In genomic region chr14:77979666-77980351, GRCh38 we compare ENCODE assay signal across 9 cellular contexts.
DNase-seq lines count a peak whose midpoint lies in the region; ATAC-seq and TF ChIP-seq lines count a peak whose summit lies in the region.
"Had no signal": no experiment of that assay in that cellular context is flagged by ENCODE, and none has a peak within 500 bp of the region (broad histone marks: within the 10 kb centered on the region; RNA-seq: fewer than 3 reads in every experiment).

No MANE protein-coding gene starts in this region.

- no peak for ATAC-seq in HG02623 (IDR thresholded peaks at IDR 0.05; ENCODE audit: unreplicated experiment)

- H3K36me3 Mint-ChIP-seq in activated CD4-positive, alpha-beta T cell treated with anti-CD3 and anti-CD28 coated beads, Interleukin-2, amount 10 ng/mL, durations not matched to agents 24 days and 14 days (ENCODE audit: low read depth), result no peaks in the 10 kb centered on the region
- H3K36me3 Mint-ChIP-seq in CD14-positive monocyte, result no peaks in the 10 kb centered on the region

- peaks cover 47% of the 10 kb centered on the region for H3K27me3 Mint-ChIP-seq in activated CD4-positive, alpha-beta T cell treated with anti-CD3 and anti-CD28 coated beads, Interleukin-2, amount 10 ng/mL, durations not matched to agents 24 days and 14 days
- H3K27me3 Mint-ChIP-seq in CD14-positive monocyte (ENCODE audit: low read depth in 3 of 3), result peaks cover 24 to 26% (median 26%) of the 10 kb centered on the region in 3 donors

- no peak overlapping the region for H3K4me3 ChIP-seq in foreskin fibroblast (ENCODE audit: low read depth in 1 of 2, low read length in 2 of 2)

- H3K27ac Mint-ChIP-seq in activated CD4-positive, alpha-beta T cell treated with anti-CD3 and anti-CD28 coated beads, Interleukin-2, amount 10 ng/mL, durations not matched to agents 24 days and 14 days, result no peak overlapping the region
- H3K27ac Mint-ChIP-seq in CD14-positive monocyte, result no peak overlapping the region

- no peak for DNase-seq in activated CD4-positive, alpha-beta T cell treated with anti-CD3 and anti-CD28 coated beads, Interleukin-2, amount 10 ng/mL, durations not matched to agents 24 days and 14 days
- DNase-seq in activated CD4-positive, alpha-beta T cell treated with anti-CD3 and anti-CD28 coated beads, Interleukin-2, amount 50 U/mL, for 1 hour, result no peak
- DNase-seq in NCI-H82 treated with DMSO at 0.1 percent for 48 hours (lab: John Stamatoyannopoulos, UW; ENCODE audit: unreplicated experiment) (peak; percentile 18), globus pallidus (ENCODE audit: low spot score) (peak; percentile 78), substantia nigra (lab: John Stamatoyannopoulos, UW) (peak in 32 of 49 donors; percentile 16 to 71 (median 40)), foreskin fibroblast (no peak), CD14-positive monocyte (ENCODE audit: low spot score) (no peak)
- DNase-seq: cerebellar nuclear complex had no signal

- peaks cover 13% of the 10 kb centered on the region for H3K4me1 Mint-ChIP-seq in activated CD4-positive, alpha-beta T cell treated with anti-CD3 and anti-CD28 coated beads, Interleukin-2, amount 10 ng/mL, durations not matched to agents 24 days and 14 days
- H3K4me1 Mint-ChIP-seq in CD14-positive monocyte, result peaks cover 7% of the 10 kb centered on the region

- H3K27ac ChIP-seq in substantia nigra (ENCODE audit: low read depth, low read length, poor library complexity, severe bottlenecking), result peak overlapping the region; percentile 84

- intact Hi-C loops in activated CD4-positive, alpha-beta T cell treated with anti-CD3 and anti-CD28 coated beads, Interleukin-2, amount 10 ng/mL, durations not matched to agents 24 days and 14 days (cut with micrococcal nuclease), result no loop called here
- intact Hi-C loops in CD14-positive monocyte (cut with micrococcal nuclease), result no loop called here

- H3K4me3 Mint-ChIP-seq in activated CD4-positive, alpha-beta T cell treated with anti-CD3 and anti-CD28 coated beads, Interleukin-2, amount 10 ng/mL, durations not matched to agents 24 days and 14 days, result peak overlapping the region; percentile 55
- H3K4me3 Mint-ChIP-seq in CD14-positive monocyte, result peak overlapping the region in 1 of 2 donors; percentile 83

- no peaks in the 10 kb centered on the region for H3K9me3 Mint-ChIP-seq in activated CD4-positive, alpha-beta T cell treated with anti-CD3 and anti-CD28 coated beads, Interleukin-2, amount 10 ng/mL, durations not matched to agents 24 days and 14 days
- no peaks in the 10 kb centered on the region for H3K9me3 Mint-ChIP-seq in CD14-positive monocyte

- no peak for TF ChIP-seq CTCF in foreskin fibroblast (IDR thresholded peaks at IDR 0.05; ENCODE audit: low read depth, low read length)
- TF ChIP-seq CTCF in CD14-positive monocyte (IDR thresholded peaks at IDR 0.05), result no peak

Comparison
In these comparisons a context has a peak if more than half of its experiments do, and no peak if none do; other contexts are left out.
1. DNase-seq: peak in NCI-H82 treated with DMSO at 0.1 percent for 48 hours (single experiment), globus pallidus (single experiment) and substantia nigra (32 of 49); none in activated CD4-positive, alpha-beta T cell treated with anti-CD3 and anti-CD28 coated beads, Interleukin-2, amount 10 ng/mL, durations not matched to agents 24 days and 14 days (single experiment), activated CD4-positive, alpha-beta T cell treated with anti-CD3 and anti-CD28 coated beads, Interleukin-2, amount 50 U/mL, for 1 hour (single experiment), foreskin fibroblast (0 of 2) and CD14-positive monocyte (single experiment).